29 cellular contexts compared by ENCODE assay signal in the genomic region with DNA sequence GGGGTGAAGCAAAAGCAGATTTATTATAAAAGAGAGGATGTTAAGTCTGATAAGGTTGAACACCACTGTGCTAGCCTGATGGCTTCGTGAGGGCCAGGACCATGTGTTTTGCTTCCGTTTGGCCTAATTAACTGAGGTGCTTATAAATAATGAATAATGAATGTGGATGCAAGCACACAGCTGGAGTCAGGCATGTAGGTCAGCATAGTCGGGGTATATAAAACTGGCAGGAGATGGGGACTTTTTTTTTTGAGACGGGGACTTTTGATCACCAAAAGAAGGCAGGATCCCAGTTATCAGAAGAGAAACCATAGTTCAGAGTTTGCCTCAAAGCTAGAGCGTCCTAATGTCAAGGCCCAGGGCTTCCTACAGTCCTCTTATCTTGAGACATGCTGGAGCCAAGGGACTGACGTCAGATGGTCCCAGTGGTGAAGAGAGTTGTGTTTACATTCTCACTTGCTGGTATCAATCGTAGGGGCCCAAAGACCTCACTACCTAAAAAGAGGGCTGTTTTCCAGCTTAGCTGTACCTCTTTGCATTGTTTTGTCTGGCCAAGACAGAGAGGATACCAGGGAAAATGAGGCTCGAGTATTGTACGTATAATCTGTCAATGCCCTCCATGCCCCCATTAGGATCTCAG. TPM values are rescaled to one million over a fixed set of nuclear protein-coding genes. Genes with fewer than 3 reads are reported as not detected.
DNase-seq lines count a peak whose midpoint lies in the region; ATAC-seq, FAIRE-seq and TF ChIP-seq lines count a peak whose summit lies in the region.
"Had no signal": no experiment of that assay in that cellular context is flagged by ENCODE, and none has a peak within 500 bp of the region (broad histone marks: within the 10 kb centered on the region; RNA-seq: fewer than 3 reads in every experiment).

No MANE protein-coding gene starts in this region.

- H3F3A ChIP-seq in PC-3 (ENCODE audit: low read length, unreplicated experiment) (no peaks in the 10 kb centered on the region), smooth muscle cell (ENCODE audit: low read depth) (no peaks in the 10 kb centered on the region)

- H3K27me3 ChIP-seq in PC-3 (ENCODE audit: low read length) (no peaks in the 10 kb centered on the region), smooth muscle cell (ENCODE audit: low read depth) (no peaks in the 10 kb centered on the region)
- H3K27me3 ChIP-seq: gastrocnemius medialis, thyroid gland had no signal

- no TSS peak for BruUV-seq in PC-3 (replicated peaks; lab: Mats Ljungman, UMichigan)

- H3K9me2 ChIP-seq in PC-3 (replicated peaks; ENCODE audit: low read length) = no peaks in the 10 kb centered on the region

- FAIRE-seq in D721Med (lab: Jason Lieb, UNC) = no peak
- FAIRE-seq: GM12891 had no signal

- 50% methylated on average over 9 of the region's 9 CpGs for WGBS in smooth muscle cell (ENCODE audit: low lambda C conversion rate)

- DNase-seq in PC-3 (no peak), cardiac fibroblast (ENCODE audit: low read depth in 2 of 2) (peak; percentile 37 to 70), memory B cell (ENCODE audit: low spot score in 2 of 2) (no peak), smooth muscle cell (lab: John Stamatoyannopoulos, UW; ENCODE audit: unreplicated experiment) (no peak), middle frontal gyrus (ENCODE audit: extremely low spot score, low spot score) (no peak), D721Med (ENCODE audit: insufficient read length, low spot score) (no peak), SIG-M5 (lab: John Stamatoyannopoulos, UW) (no peak)
- DNase-seq: activated CD8-positive, alpha-beta memory T cell treated with anti-CD3 and anti-CD28 coated beads for 24 hours; activated T-cell treated with anti-CD3 and anti-CD28 coated beads for 4 hours; cortex of kidney; gastrocnemius medialis; H9; Kasumi-1; mucosa of descending colon; NCI-H1417 treated with DMSO at 0.1 percent for 48 hours; NCI-H2081; NCI-H226; right cardiac atrium; SHP77 treated with DMSO at 0.1 percent for 48 hours; thyroid gland had no signal

- POLR2A ChIA-PET in PC-3 (lab: Charles Lee; ENCODE audit: unreplicated experiment) = no interaction called here

- H2AFZ ChIP-seq in PC-3 (ENCODE audit: low read length) (no peak overlapping the region), smooth muscle cell (ENCODE audit: low read depth) (no peak overlapping the region)
- H2AFZ ChIP-seq: parathyroid adenoma had no signal

- H3K36me3 ChIP-seq in PC-3 (ENCODE audit: low read depth, low read length) (no peaks in the 10 kb centered on the region), smooth muscle cell (ENCODE audit: low read depth) (no peaks in the 10 kb centered on the region)
- H3K36me3 ChIP-seq: BLaER1, esophagus muscularis mucosa, gastrocnemius medialis, thyroid gland had no signal

- H3K9me3 Mint-ChIP-seq in memory B cell = no peaks in the 10 kb centered on the region
- H3K9me3 Mint-ChIP-seq: activated naive CD4-positive, alpha-beta T cell treated with anti-CD3 and anti-CD28 coated beads, Interleukin-2, amount 50 U/mL, for 24 hours; H9; nephron; stimulated activated naive CD8-positive, alpha-beta T cell treated with anti-CD3 and anti-CD28 coated beads, Interleukin-15, amount 100 ng/mL, for 72 hours; T-helper 2 cell treated with Interferon-gamma antibody and Interleukin-4, amounts not matched to agents 5 μg/mL and 100 μg/mL, for 36 hours had no signal

- no peaks in the 10 kb centered on the region for H3K79me2 ChIP-seq in PC-3 (ENCODE audit: low read length)
- no peaks in the 10 kb centered on the region for H3K79me2 ChIP-seq in smooth muscle cell (ENCODE audit: low read depth)
- H3K79me2 ChIP-seq: parathyroid adenoma had no signal

- H3K4me2 ChIP-seq in PC-3 (ENCODE audit: low read length) (0 out of 2 replicates have a peak overlapping the region, but pooled peaks have one; percentile 64), smooth muscle cell (peak overlapping the region; percentile 6)
- H3K4me2 ChIP-seq: BLaER1 had no signal

- H3K27me3 Mint-ChIP-seq in memory B cell = peaks cover 1% of the 10 kb centered on the region

- no peaks in the 10 kb centered on the region for H3K36me3 Mint-ChIP-seq in memory B cell
- H3K36me3 Mint-ChIP-seq: activated naive CD4-positive, alpha-beta T cell treated with anti-CD3 and anti-CD28 coated beads, Interleukin-2, amount 50 U/mL, for 24 hours had no signal

- H4K20me1 ChIP-seq in PC-3 (ENCODE audit: low read length) (no peaks in the 10 kb centered on the region), smooth muscle cell (ENCODE audit: low read depth) (no peaks in the 10 kb centered on the region)

- H3K4me1 ChIP-seq in PC-3 (ENCODE audit: insufficient read depth, low read length) (peaks cover 45% of the 10 kb centered on the region), smooth muscle cell (ENCODE audit: low read depth) (no peaks in the 10 kb centered on the region)
- H3K4me1 ChIP-seq: BLaER1, gastrocnemius medialis, parathyroid adenoma, thyroid gland had no signal

- H3K4me3 ChIP-seq in PC-3 (ENCODE audit: low read length) (no peak overlapping the region), cardiac fibroblast (replicated peaks in 1 of 2; ENCODE audit: low read depth in 2 of 2, low read length in 2 of 2) (no peak overlapping the region), smooth muscle cell (no peak overlapping the region)
- H3K4me3 ChIP-seq: BLaER1, esophagus muscularis mucosa, gastrocnemius medialis, mucosa of descending colon, thyroid gland had no signal

- ATAC-seq in PC-3 = no peak
- ATAC-seq in memory B cell (ENCODE audit: low read depth) = no peak

- H3K4me1 Mint-ChIP-seq in memory B cell = peaks cover 6% of the 10 kb centered on the region
- H3K4me1 Mint-ChIP-seq: activated naive CD4-positive, alpha-beta T cell treated with anti-CD3 and anti-CD28 coated beads, Interleukin-2, amount 50 U/mL, for 24 hours had no signal

- H3K9me3 ChIP-seq in PC-3 (ENCODE audit: low read length) (no peaks in the 10 kb centered on the region), smooth muscle cell (replicated peaks; ENCODE audit: low read depth) (no peaks in the 10 kb centered on the region)
- H3K9me3 ChIP-seq: BLaER1, esophagus muscularis mucosa, gastrocnemius medialis, mucosa of descending colon, thyroid gland had no signal

- intact Hi-C loops in PC-3 (cut with micrococcal nuclease) = loop anchor here (1.0 to 2.0 kb wide), 2 partner anchors 86 to 249 kb away; no protein-coding TSS in a partner anchor

- H3K9ac ChIP-seq in PC-3 (ENCODE audit: low read length) = no peak overlapping the region
- peak overlapping the region; percentile 14 for H3K9ac ChIP-seq in smooth muscle cell (ENCODE audit: low read depth)
- H3K9ac ChIP-seq: BLaER1, parathyroid adenoma had no signal

- peak overlapping the region; percentile 79 for H3K27ac Mint-ChIP-seq in memory B cell
- H3K27ac Mint-ChIP-seq: activated naive CD4-positive, alpha-beta T cell treated with anti-CD3 and anti-CD28 coated beads, Interleukin-2, amount 50 U/mL, for 24 hours; H9; nephron; stimulated activated naive CD8-positive, alpha-beta T cell treated with anti-CD3 and anti-CD28 coated beads, Interleukin-15, amount 100 ng/mL, for 72 hours; T-helper 2 cell treated with Interferon-gamma antibody and Interleukin-4, amounts not matched to agents 5 μg/mL and 100 μg/mL, for 36 hours had no signal

- TF ChIP-seq CTCF in PC-3 (conservative IDR thresholded peaks at IDR 0.05; ENCODE audit: low read depth, low read length) = no peak
- TF ChIP-seq CTCF in cardiac fibroblast (IDR thresholded peaks at IDR 0.05; ENCODE audit: low read depth, low read length) = no peak
- no peak for TF ChIP-seq CTCF in smooth muscle cell (IDR thresholded peaks at IDR 0.05; ENCODE audit: borderline replicate concordance, insufficient read depth, poor library complexity, severe bottlenecking)
- TF ChIP-seq CTCF in D721Med (IDR thresholded peaks at IDR 0.05; ENCODE audit: insufficient read depth, missing control alignments) = no peak

- H3K4me3 Mint-ChIP-seq in memory B cell = no peak overlapping the region
- H3K4me3 Mint-ChIP-seq: activated naive CD4-positive, alpha-beta T cell treated with anti-CD3 and anti-CD28 coated beads, Interleukin-2, amount 50 U/mL, for 24 hours; H9; nephron; stimulated activated naive CD8-positive, alpha-beta T cell treated with anti-CD3 and anti-CD28 coated beads, Interleukin-15, amount 100 ng/mL, for 72 hours; T-helper 2 cell treated with Interferon-gamma antibody and Interleukin-4, amounts not matched to agents 5 μg/mL and 100 μg/mL, for 36 hours had no signal

- CTCF ChIA-PET in PC-3 (lab: Charles Lee) = interaction anchor here (0.6 kb wide), 1 partner anchor 245 kb away, joined by 3 read pairs; no protein-coding TSS in a partner anchor

- H3K27ac ChIP-seq in PC-3 (ENCODE audit: low read length) (peak overlapping the region; percentile 67; the same call in 1 of the 2 replicates), smooth muscle cell (ENCODE audit: low read depth) (peak overlapping the region; percentile 79)
- H3K27ac ChIP-seq: BLaER1, esophagus muscularis mucosa, gastrocnemius medialis, parathyroid adenoma, thyroid gland, VCaP had no signal

RNA-seq across cellular contexts. Expression of a gene that starts 50.4 kb away (rescaled TPM):
- total RNA-seq in PC-3 (2014; rRNA removed) (0.23 and 0.29 TPM in 2 replicates), smooth muscle cell (0.18 and 0.49 TPM in 2 replicates)
- 0.21 TPM in 1 of 2 replicates, not detected in the other for polyA plus RNA-seq in smooth muscle cell

Comparison
In these comparisons a context has a peak if more than half of its experiments do, and no peak if none do; other contexts are left out.
1. DNase-seq: peak in cardiac fibroblast (2 of 2); none in PC-3 (single experiment), memory B cell (0 of 2), smooth muscle cell (single experiment), middle frontal gyrus (single experiment), D721Med (single experiment) and SIG-M5 (single experiment).